In the genomic region with DNA sequence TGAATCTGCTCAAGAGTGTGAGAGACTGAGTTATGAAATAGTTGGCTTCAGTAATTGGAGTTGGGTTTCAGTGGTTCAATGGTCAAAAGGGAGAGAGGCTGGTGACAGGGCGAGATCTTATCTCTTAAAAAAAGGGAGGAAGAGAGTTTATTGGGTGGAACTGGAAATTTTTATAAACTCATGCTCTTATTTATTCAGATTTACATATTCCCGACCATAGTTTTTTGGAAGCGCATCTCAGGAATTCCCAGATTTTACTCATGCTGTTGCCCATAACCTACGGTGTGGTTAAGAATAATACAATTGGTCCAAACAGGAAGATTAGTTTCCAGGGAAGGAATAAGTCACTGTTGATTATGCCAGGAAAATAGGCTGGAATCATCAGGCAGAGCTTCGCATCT, we compare ENCODE assay signal across 1 cellular context.
A peak's percentile ranks its signal among the peaks of the same experiment; 100 is the strongest.
TF ChIP-seq lines count a peak whose summit lies in the region.

No MANE protein-coding gene starts in this region.

TF ChIP-seq in endothelial cell of umbilical vein, 7 proteins besides CTCF, POLR2A, EP300 and RAD21:
- TF ChIP-seq EZH2 (IDR thresholded peaks at IDR 0.05; ENCODE audit: borderline replicate concordance, low read depth, low read length, severe bottlenecking) (no peak), GATA2 (IDR thresholded peaks at IDR 0.05; ENCODE audit: insufficient read depth, insufficient read length, low read depth, low read length) (peak; percentile 71), MYC (IDR thresholded peaks at IDR 0.05; ENCODE audit: low read depth, low read length) (no peak), JUN (IDR thresholded peaks at IDR 0.05; ENCODE audit: borderline replicate concordance, insufficient read depth, insufficient read length, low read depth) (no peak), FOS (IDR thresholded peaks at IDR 0.05; ENCODE audit: borderline replicate concordance, insufficient read depth, low read length) (peak; percentile 24), POLR2AphosphoS5 (IDR thresholded peaks at IDR 0.05; ENCODE audit: insufficient read depth, low read depth, low read length) (no peak)
- TF ChIP-seq, protein P1, sequence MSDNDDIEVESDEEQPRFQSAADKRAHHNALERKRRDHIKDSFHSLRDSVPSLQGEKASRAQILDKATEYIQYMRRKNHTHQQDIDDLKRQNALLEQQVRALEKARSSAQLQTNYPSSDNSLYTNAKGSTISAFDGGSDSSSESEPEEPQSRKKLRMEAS (IDR thresholded peaks at IDR 0.05; ENCODE audit: insufficient read depth, insufficient read length), result no peak
